In genomic region chr19:47483200-47483599, GRCh38 we compare ENCODE assay signal across 8 cellular contexts. TPM values are rescaled to one million over a fixed set of nuclear protein-coding genes. Genes with fewer than 3 reads are reported as not detected.
A peak's percentile ranks its signal among the peaks of the same experiment; 100 is the strongest.
DNase-seq lines count a peak whose midpoint lies in the region; ATAC-seq and TF ChIP-seq lines count a peak whose summit lies in the region.

No MANE protein-coding gene starts in this region.

- no peak for DNase-seq in activated CD4-positive, alpha-beta T cell treated with anti-CD3 and anti-CD28 coated beads for 36 hours
- no peak for DNase-seq in activated CD4-positive, alpha-beta T cell treated with anti-CD3 and anti-CD28 coated beads for 4 hours
- DNase-seq in activated CD8-positive, alpha-beta T cell treated with anti-CD3 and anti-CD28 coated beads, Interleukin-2, amount 10 ng/mL, durations not matched to agents 7 days and 5 days = no peak
- DNase-seq in smooth muscle cell (lab: John Stamatoyannopoulos, UW; ENCODE audit: unreplicated experiment) = no peak
- DNase-seq in activated effector memory CD4-positive, alpha-beta T cell treated with Interleukin-2 at 50 U/mL for 16 hours = no peak
- no peak for DNase-seq in Ammon's horn (ENCODE audit: low spot score)

- H3K9ac ChIP-seq in smooth muscle cell (ENCODE audit: low read depth) = no peak overlapping the region

- intact Hi-C loops in activated CD4-positive, alpha-beta T cell treated with anti-CD3 and anti-CD28 coated beads for 36 hours (cut with DNase I, micrococcal nuclease) = loop anchor here (1.0 to 10.0 kb wide), 5 partner anchors 11 to 1598 kb away; partner anchors contain the start of genes ARHGAP35 (in 1 of the 2) and IRF2BP1 (in 1 of the 2)

- H3K27ac ChIP-seq in smooth muscle cell (ENCODE audit: low read depth) = no peak overlapping the region

- WGBS in smooth muscle cell (ENCODE audit: low lambda C conversion rate) = 93% methylated on average over 15 of the region's 15 CpGs

- H3K27me3 Mint-ChIP-seq in activated CD4-positive, alpha-beta T cell treated with anti-CD3 and anti-CD28 coated beads for 36 hours = no peaks in the 10 kb centered on the region
- no peaks in the 10 kb centered on the region for H3K27me3 Mint-ChIP-seq in activated CD8-positive, alpha-beta T cell treated with anti-CD3 and anti-CD28 coated beads, Interleukin-2, amount 10 ng/mL, durations not matched to agents 7 days and 5 days (ENCODE audit: low read depth)

- no peak for TF ChIP-seq CTCF in smooth muscle cell (IDR thresholded peaks at IDR 0.05; ENCODE audit: borderline replicate concordance, insufficient read depth, poor library complexity, severe bottlenecking)

- peaks cover 4% of the 10 kb centered on the region for H3F3A ChIP-seq in smooth muscle cell (ENCODE audit: low read depth)

- H4K20me1 ChIP-seq in smooth muscle cell (ENCODE audit: low read depth) = no peaks in the 10 kb centered on the region

- CTCF ChIA-PET in activated CD4-positive, alpha-beta T cell treated with anti-CD3 and anti-CD28 coated beads for 36 hours (lab: Charles Lee) = interaction anchor here (0.7 to 3.2 kb wide), 14 partner anchors 9 to 1178 kb away, joined by 3 to 14 read pairs (median 5); partner anchors contain the start of genes DHX34 and NAPA
- CTCF ChIA-PET in activated CD8-positive, alpha-beta T cell treated with anti-CD3 and anti-CD28 coated beads, Interleukin-2, amount 10 ng/mL, durations not matched to agents 7 days and 5 days (lab: Charles Lee) = interaction anchor here (0.9 to 2.7 kb wide), 19 partner anchors 11 to 227 kb away, joined by 3 to 23 read pairs (median 6); partner anchors contain the start of genes CCDC9, DHX34 and NAPA

- ATAC-seq in activated CD4-positive, alpha-beta T cell treated with anti-CD3 and anti-CD28 coated beads for 36 hours = no peak
- no peak for ATAC-seq in activated CD8-positive, alpha-beta T cell treated with anti-CD3 and anti-CD28 coated beads, Interleukin-2, amount 10 ng/mL, durations not matched to agents 7 days and 5 days
- ATAC-seq in GM18520 (IDR thresholded peaks at IDR 0.05; ENCODE audit: unreplicated experiment) = no peak

- H3K79me2 ChIP-seq in smooth muscle cell (ENCODE audit: low read depth) = no peaks in the 10 kb centered on the region

- H2AFZ ChIP-seq in smooth muscle cell (ENCODE audit: low read depth) = no peak overlapping the region

- no peak overlapping the region for H3K27ac Mint-ChIP-seq in activated CD4-positive, alpha-beta T cell treated with anti-CD3 and anti-CD28 coated beads for 36 hours
- H3K27ac Mint-ChIP-seq in activated CD8-positive, alpha-beta T cell treated with anti-CD3 and anti-CD28 coated beads, Interleukin-2, amount 10 ng/mL, durations not matched to agents 7 days and 5 days = peak overlapping the region; percentile 46

- no peaks in the 10 kb centered on the region for H3K9me3 Mint-ChIP-seq in activated CD4-positive, alpha-beta T cell treated with anti-CD3 and anti-CD28 coated beads for 36 hours (ENCODE audit: low read depth)
- no peaks in the 10 kb centered on the region for H3K9me3 Mint-ChIP-seq in activated CD8-positive, alpha-beta T cell treated with anti-CD3 and anti-CD28 coated beads, Interleukin-2, amount 10 ng/mL, durations not matched to agents 7 days and 5 days (ENCODE audit: insufficient read depth)

- H3K4me3 Mint-ChIP-seq in activated CD4-positive, alpha-beta T cell treated with anti-CD3 and anti-CD28 coated beads for 36 hours = peak overlapping the region; percentile 92
- no peak overlapping the region for H3K4me3 Mint-ChIP-seq in activated CD8-positive, alpha-beta T cell treated with anti-CD3 and anti-CD28 coated beads, Interleukin-2, amount 10 ng/mL, durations not matched to agents 7 days and 5 days

- no peaks in the 10 kb centered on the region for H3K4me1 ChIP-seq in smooth muscle cell (ENCODE audit: low read depth)

- peaks cover 15% of the 10 kb centered on the region for H3K36me3 Mint-ChIP-seq in activated CD4-positive, alpha-beta T cell treated with anti-CD3 and anti-CD28 coated beads for 36 hours (ENCODE audit: low read depth)
- H3K36me3 Mint-ChIP-seq in activated CD8-positive, alpha-beta T cell treated with anti-CD3 and anti-CD28 coated beads, Interleukin-2, amount 10 ng/mL, durations not matched to agents 7 days and 5 days (ENCODE audit: low read depth) = peaks cover 23% of the 10 kb centered on the region

- H3K27me3 ChIP-seq in smooth muscle cell (ENCODE audit: low read depth) = no peaks in the 10 kb centered on the region

- peak overlapping the region; percentile 95 for H3K4me2 ChIP-seq in smooth muscle cell

- H3K9me3 ChIP-seq in smooth muscle cell (replicated peaks; ENCODE audit: low read depth) = no peaks in the 10 kb centered on the region

- H3K36me3 ChIP-seq in smooth muscle cell (ENCODE audit: low read depth) = no peaks in the 10 kb centered on the region

- POLR2A ChIA-PET in activated CD4-positive, alpha-beta T cell treated with anti-CD3 and anti-CD28 coated beads for 36 hours (lab: Charles Lee) = interaction anchor here (0.6 to 1.6 kb wide), 2 partner anchors 117 to 277 kb away, joined by 4 to 9 read pairs; no protein-coding TSS in a partner anchor
- POLR2A ChIA-PET in activated CD8-positive, alpha-beta T cell treated with anti-CD3 and anti-CD28 coated beads, Interleukin-2, amount 10 ng/mL, durations not matched to agents 7 days and 5 days (lab: Charles Lee) = interaction anchor here (1.0 to 2.9 kb wide), 9 partner anchors 8 to 211 kb away, joined by 3 to 17 read pairs (median 4); partner anchors contain the start of genes BICRA and NAPA

- H3K4me3 ChIP-seq in iPS-11a (ENCODE audit: low read depth, low read length) (peak overlapping the region; percentile 87), smooth muscle cell (peak overlapping the region; percentile 79)

- peaks cover 27% of the 10 kb centered on the region for H3K4me1 Mint-ChIP-seq in activated CD4-positive, alpha-beta T cell treated with anti-CD3 and anti-CD28 coated beads for 36 hours
- peaks cover 42% of the 10 kb centered on the region for H3K4me1 Mint-ChIP-seq in activated CD8-positive, alpha-beta T cell treated with anti-CD3 and anti-CD28 coated beads, Interleukin-2, amount 10 ng/mL, durations not matched to agents 7 days and 5 days (ENCODE audit: low read depth)

RNA-seq across cellular contexts. Expression of gene KPTN, which starts 0.8 kb away (rescaled TPM):
- total RNA-seq in activated CD4-positive, alpha-beta T cell treated with anti-CD3 and anti-CD28 coated beads for 36 hours = 10 to 100 TPM in 1 of 2 experiments, 1 to 10 TPM in 1; 9.7 to 10.5 TPM
- total RNA-seq in activated CD8-positive, alpha-beta T cell treated with anti-CD3 and anti-CD28 coated beads, Interleukin-2, amount 10 ng/mL, durations not matched to agents 7 days and 5 days = 10 to 100 TPM; 12.6 to 13.0 TPM
- 3.4 and 12.2 TPM in 2 replicates for total RNA-seq in smooth muscle cell
- polyA plus RNA-seq in smooth muscle cell = 10.6 and 15.5 TPM in 2 replicates

RNA-seq across cellular contexts. Expression of gene SLC8A2, which starts 11.5 kb away (rescaled TPM):
- total RNA-seq in activated CD4-positive, alpha-beta T cell treated with anti-CD3 and anti-CD28 coated beads for 36 hours = under 1 TPM; 0.11 to 0.23 TPM
- total RNA-seq in activated CD8-positive, alpha-beta T cell treated with anti-CD3 and anti-CD28 coated beads, Interleukin-2, amount 10 ng/mL, durations not matched to agents 7 days and 5 days = under 1 TPM; 0.05 to 0.44 TPM
- total RNA-seq in smooth muscle cell = 0.22 and 0.31 TPM in 2 replicates
- 0.50 and 0.62 TPM in 2 replicates for polyA plus RNA-seq in smooth muscle cell

RNA-seq across cellular contexts. Expression of gene NAPA, which starts 31.7 kb away (rescaled TPM):
- 10 to 100 TPM; 54.2 to 68.8 TPM for total RNA-seq in activated CD4-positive, alpha-beta T cell treated with anti-CD3 and anti-CD28 coated beads for 36 hours
- 100 to 1,000 TPM in 1 of 2 experiments, 10 to 100 TPM in 1; 90.0 to 103 TPM for total RNA-seq in activated CD8-positive, alpha-beta T cell treated with anti-CD3 and anti-CD28 coated beads, Interleukin-2, amount 10 ng/mL, durations not matched to agents 7 days and 5 days
- total RNA-seq in smooth muscle cell = 43.8 and 65.0 TPM in 2 replicates
- polyA plus RNA-seq in smooth muscle cell = 78.7 and 85.1 TPM in 2 replicates
